In genomic region chr16:8630205-8630953, GRCh38 we compare ENCODE assay signal across 14 cellular contexts. TPM values are rescaled to one million over a fixed set of nuclear protein-coding genes. Genes with fewer than 3 reads are reported as not detected.
DNase-seq lines count a peak whose midpoint lies in the region; TF ChIP-seq lines count a peak whose summit lies in the region.
"Had no signal": no experiment of that assay in that cellular context is flagged by ENCODE, and none has a peak within 500 bp of the region (broad histone marks: within the 10 kb centered on the region; RNA-seq: fewer than 3 reads in every experiment).

No MANE protein-coding gene starts in this region.

- H3K4me3 Mint-ChIP-seq in activated naive CD4-positive, alpha-beta T cell treated with anti-CD3 and anti-CD28 coated beads for 36 hours = no peak overlapping the region
- no peak overlapping the region for H3K4me3 Mint-ChIP-seq in activated naive CD4-positive, alpha-beta T cell treated with anti-CD3 and anti-CD28 coated beads, Interleukin-2, amount 10 ng/mL, durations not matched to agents 7 days and 5 days
- H3K4me3 Mint-ChIP-seq in dendritic cell treated with granulocyte-macrophage colony-stimulating factor and Interleukin-4, amounts not matched to agents 40 ng/mL and 50 ng/mL, for 4 days = no peak overlapping the region
- H3K4me3 Mint-ChIP-seq in type B pancreatic cell = no peak overlapping the region
- no peak overlapping the region for H3K4me3 Mint-ChIP-seq in activated CD4-positive, alpha-beta memory T cell treated with anti-CD3 and anti-CD28 coated beads, Interleukin-2, amount 10 ng/mL, durations not matched to agents 7 days and 5 days
- H3K4me3 Mint-ChIP-seq: CD8-positive, alpha-beta T cell; GM23338 had no signal

- no peaks in the 10 kb centered on the region for H3K27me3 Mint-ChIP-seq in activated naive CD4-positive, alpha-beta T cell treated with anti-CD3 and anti-CD28 coated beads for 36 hours (ENCODE audit: low read depth)
- no peaks in the 10 kb centered on the region for H3K27me3 Mint-ChIP-seq in activated naive CD4-positive, alpha-beta T cell treated with anti-CD3 and anti-CD28 coated beads, Interleukin-2, amount 10 ng/mL, durations not matched to agents 7 days and 5 days
- H3K27me3 Mint-ChIP-seq in dendritic cell treated with granulocyte-macrophage colony-stimulating factor and Interleukin-4, amounts not matched to agents 40 ng/mL and 50 ng/mL, for 4 days = no peaks in the 10 kb centered on the region
- no peaks in the 10 kb centered on the region for H3K27me3 Mint-ChIP-seq in type B pancreatic cell
- H3K27me3 Mint-ChIP-seq in activated CD4-positive, alpha-beta memory T cell treated with anti-CD3 and anti-CD28 coated beads, Interleukin-2, amount 10 ng/mL, durations not matched to agents 7 days and 5 days = no peaks in the 10 kb centered on the region

- peak overlapping the region; percentile 26 for H3K27ac Mint-ChIP-seq in activated naive CD4-positive, alpha-beta T cell treated with anti-CD3 and anti-CD28 coated beads for 36 hours
- H3K27ac Mint-ChIP-seq in activated naive CD4-positive, alpha-beta T cell treated with anti-CD3 and anti-CD28 coated beads, Interleukin-2, amount 10 ng/mL, durations not matched to agents 7 days and 5 days = no peak overlapping the region
- H3K27ac Mint-ChIP-seq in dendritic cell treated with granulocyte-macrophage colony-stimulating factor and Interleukin-4, amounts not matched to agents 40 ng/mL and 50 ng/mL, for 4 days = peak overlapping the region; percentile 96
- peak overlapping the region; percentile 70 for H3K27ac Mint-ChIP-seq in type B pancreatic cell
- H3K27ac Mint-ChIP-seq in activated CD4-positive, alpha-beta memory T cell treated with anti-CD3 and anti-CD28 coated beads, Interleukin-2, amount 10 ng/mL, durations not matched to agents 7 days and 5 days = no peak overlapping the region
- H3K27ac Mint-ChIP-seq: CD8-positive, alpha-beta T cell; GM23338 had no signal

- CTCF ChIA-PET in activated naive CD4-positive, alpha-beta T cell treated with anti-CD3 and anti-CD28 coated beads for 36 hours (lab: Charles Lee) = no interaction called here
- CTCF ChIA-PET in activated naive CD4-positive, alpha-beta T cell treated with anti-CD3 and anti-CD28 coated beads, Interleukin-2, amount 10 ng/mL, durations not matched to agents 7 days and 5 days (lab: Charles Lee) = interaction anchor here (0.6 to 0.8 kb wide), 2 partner anchors 14 to 49 kb away, joined by 3 read pairs; no protein-coding TSS in a partner anchor
- CTCF ChIA-PET in activated CD4-positive, alpha-beta memory T cell treated with anti-CD3 and anti-CD28 coated beads, Interleukin-2, amount 10 ng/mL, durations not matched to agents 7 days and 5 days (lab: Charles Lee) = no interaction called here

- H3K4me1 Mint-ChIP-seq in activated naive CD4-positive, alpha-beta T cell treated with anti-CD3 and anti-CD28 coated beads for 36 hours (ENCODE audit: low read depth) = peaks cover 3% of the 10 kb centered on the region
- H3K4me1 Mint-ChIP-seq in activated naive CD4-positive, alpha-beta T cell treated with anti-CD3 and anti-CD28 coated beads, Interleukin-2, amount 10 ng/mL, durations not matched to agents 7 days and 5 days = peaks cover 4% of the 10 kb centered on the region
- H3K4me1 Mint-ChIP-seq in dendritic cell treated with granulocyte-macrophage colony-stimulating factor and Interleukin-4, amounts not matched to agents 40 ng/mL and 50 ng/mL, for 4 days (ENCODE audit: low read depth) = peaks cover 58% of the 10 kb centered on the region
- no peaks in the 10 kb centered on the region for H3K4me1 Mint-ChIP-seq in type B pancreatic cell (ENCODE audit: unreplicated experiment)
- H3K4me1 Mint-ChIP-seq in activated CD4-positive, alpha-beta memory T cell treated with anti-CD3 and anti-CD28 coated beads, Interleukin-2, amount 10 ng/mL, durations not matched to agents 7 days and 5 days = peaks cover 12% of the 10 kb centered on the region
- H3K4me1 Mint-ChIP-seq: GM23338 had no signal

- intact Hi-C loops in activated naive CD4-positive, alpha-beta T cell treated with anti-CD3 and anti-CD28 coated beads for 36 hours (cut with micrococcal nuclease) = no loop called here
- intact Hi-C loops in dendritic cell treated with granulocyte-macrophage colony-stimulating factor and Interleukin-4, amounts not matched to agents 40 ng/mL and 50 ng/mL, for 4 days (cut with micrococcal nuclease) = loop anchor here (5.0 kb wide), 1 partner anchor 48 kb away; no protein-coding TSS in a partner anchor
- intact Hi-C loops in posterior vena cava (cut with DNase I) = loop anchor here in 1 of 2 donors (10.0 kb wide), 1 partner anchor 56 kb away; no protein-coding TSS in a partner anchor

- H3K36me3 Mint-ChIP-seq in activated naive CD4-positive, alpha-beta T cell treated with anti-CD3 and anti-CD28 coated beads for 36 hours (ENCODE audit: low read depth) = peaks cover 44% of the 10 kb centered on the region
- H3K36me3 Mint-ChIP-seq in activated naive CD4-positive, alpha-beta T cell treated with anti-CD3 and anti-CD28 coated beads, Interleukin-2, amount 10 ng/mL, durations not matched to agents 7 days and 5 days = peaks cover 45% of the 10 kb centered on the region
- peaks cover 98% of the 10 kb centered on the region for H3K36me3 Mint-ChIP-seq in dendritic cell treated with granulocyte-macrophage colony-stimulating factor and Interleukin-4, amounts not matched to agents 40 ng/mL and 50 ng/mL, for 4 days (ENCODE audit: low read depth)
- H3K36me3 Mint-ChIP-seq in type B pancreatic cell = peaks cover 21% of the 10 kb centered on the region
- peaks cover 47% of the 10 kb centered on the region for H3K36me3 Mint-ChIP-seq in activated CD4-positive, alpha-beta memory T cell treated with anti-CD3 and anti-CD28 coated beads, Interleukin-2, amount 10 ng/mL, durations not matched to agents 7 days and 5 days (ENCODE audit: low read depth)

- TF ChIP-seq CTCF in type B pancreatic cell (conservative IDR thresholded peaks at IDR 0.05) = no peak

- no peak for DNase-seq in activated naive CD4-positive, alpha-beta T cell treated with anti-CD3 and anti-CD28 coated beads for 36 hours
- no peak for DNase-seq in activated naive CD4-positive, alpha-beta T cell treated with anti-CD3 and anti-CD28 coated beads, Interleukin-2, amount 10 ng/mL, durations not matched to agents 7 days and 5 days
- peak; percentile 28 for DNase-seq in posterior vena cava (ENCODE audit: low spot score)
- DNase-seq in type B pancreatic cell (ENCODE audit: extremely low spot score, unreplicated experiment) = no peak
- no peak for DNase-seq in activated CD4-positive, alpha-beta memory T cell treated with anti-CD3 and anti-CD28 coated beads, Interleukin-2, amount 10 ng/mL, durations not matched to agents 7 days and 5 days
- DNase-seq in UCSD-AML1 (lab: John Stamatoyannopoulos, UW; ENCODE audit: unreplicated experiment) = no peak
- no peak for DNase-seq in SHP77 (lab: John Stamatoyannopoulos, UW)
- DNase-seq: Calu3; CD8-positive, alpha-beta T cell; DMS79 treated with DMSO at 0.1 percent for 48 hours; GF-D8; HCEC 1CT had no signal

- POLR2A ChIA-PET in activated CD4-positive, alpha-beta memory T cell treated with anti-CD3 and anti-CD28 coated beads, Interleukin-2, amount 10 ng/mL, durations not matched to agents 7 days and 5 days (lab: Charles Lee) = no interaction called here

- H3K9me3 Mint-ChIP-seq in activated naive CD4-positive, alpha-beta T cell treated with anti-CD3 and anti-CD28 coated beads for 36 hours = no peaks in the 10 kb centered on the region
- no peaks in the 10 kb centered on the region for H3K9me3 Mint-ChIP-seq in activated naive CD4-positive, alpha-beta T cell treated with anti-CD3 and anti-CD28 coated beads, Interleukin-2, amount 10 ng/mL, durations not matched to agents 7 days and 5 days
- no peaks in the 10 kb centered on the region for H3K9me3 Mint-ChIP-seq in dendritic cell treated with granulocyte-macrophage colony-stimulating factor and Interleukin-4, amounts not matched to agents 40 ng/mL and 50 ng/mL, for 4 days
- H3K9me3 Mint-ChIP-seq in type B pancreatic cell = no peaks in the 10 kb centered on the region
- H3K9me3 Mint-ChIP-seq in activated CD4-positive, alpha-beta memory T cell treated with anti-CD3 and anti-CD28 coated beads, Interleukin-2, amount 10 ng/mL, durations not matched to agents 7 days and 5 days = no peaks in the 10 kb centered on the region
- H3K9me3 Mint-ChIP-seq: CD8-positive, alpha-beta T cell; GM23338 had no signal

RNA-seq across cellular contexts. Expression of gene METTL22, which starts 8.9 kb away (rescaled TPM):
- total RNA-seq in activated naive CD4-positive, alpha-beta T cell treated with anti-CD3 and anti-CD28 coated beads for 36 hours = 10 to 100 TPM; 43.2 to 48.4 TPM
- total RNA-seq in posterior vena cava (10 to 100 TPM; 27.4 to 30.7 TPM), type B pancreatic cell (ENCODE audit: low replicate concordance) (35.4 and 42.3 TPM in 2 replicates)
- total RNA-seq in activated CD4-positive, alpha-beta memory T cell treated with anti-CD3 and anti-CD28 coated beads, Interleukin-2, amount 10 ng/mL, durations not matched to agents 7 days and 5 days = 10 to 100 TPM; 25.7 to 27.6 TPM

RNA-seq across cellular contexts. Expression of gene TMEM114, which starts 40.1 kb away (rescaled TPM):
- total RNA-seq in activated naive CD4-positive, alpha-beta T cell treated with anti-CD3 and anti-CD28 coated beads for 36 hours = not detected
- not detected for total RNA-seq in posterior vena cava
- total RNA-seq in type B pancreatic cell (ENCODE audit: low replicate concordance) = 0.50 TPM in 1 of 2 replicates, not detected in the other
- not detected for total RNA-seq in activated CD4-positive, alpha-beta memory T cell treated with anti-CD3 and anti-CD28 coated beads, Interleukin-2, amount 10 ng/mL, durations not matched to agents 7 days and 5 days
- total RNA-seq: Calu3; CD8-positive, alpha-beta T cell had no signal

RNA-seq across cellular contexts. Expression of gene ABAT, which starts 44.0 kb away (rescaled TPM):
- total RNA-seq in activated naive CD4-positive, alpha-beta T cell treated with anti-CD3 and anti-CD28 coated beads for 36 hours = 1 to 10 TPM; 2.7 to 3.1 TPM
- total RNA-seq in posterior vena cava (1 to 10 TPM; 2.2 to 4.4 TPM), type B pancreatic cell (ENCODE audit: low replicate concordance) (21.1 and 32.1 TPM in 2 replicates)
- total RNA-seq in activated CD4-positive, alpha-beta memory T cell treated with anti-CD3 and anti-CD28 coated beads, Interleukin-2, amount 10 ng/mL, durations not matched to agents 7 days and 5 days = 1 to 10 TPM; 5.5 to 5.9 TPM

Comparison
In these comparisons a context has a peak if more than half of its experiments do, and no peak if none do; other contexts are left out.
1. H3K27ac Mint-ChIP-seq: peak in activated naive CD4-positive, alpha-beta T cell treated with anti-CD3 and anti-CD28 coated beads for 36 hours (single experiment), dendritic cell treated with granulocyte-macrophage colony-stimulating factor and Interleukin-4, amounts not matched to agents 40 ng/mL and 50 ng/mL, for 4 days (single experiment) and type B pancreatic cell (single experiment); none in activated naive CD4-positive, alpha-beta T cell treated with anti-CD3 and anti-CD28 coated beads, Interleukin-2, amount 10 ng/mL, durations not matched to agents 7 days and 5 days (single experiment) and activated CD4-positive, alpha-beta memory T cell treated with anti-CD3 and anti-CD28 coated beads, Interleukin-2, amount 10 ng/mL, durations not matched to agents 7 days and 5 days (single experiment).